1 cellular context compared by ENCODE assay signal in the genomic region with DNA sequence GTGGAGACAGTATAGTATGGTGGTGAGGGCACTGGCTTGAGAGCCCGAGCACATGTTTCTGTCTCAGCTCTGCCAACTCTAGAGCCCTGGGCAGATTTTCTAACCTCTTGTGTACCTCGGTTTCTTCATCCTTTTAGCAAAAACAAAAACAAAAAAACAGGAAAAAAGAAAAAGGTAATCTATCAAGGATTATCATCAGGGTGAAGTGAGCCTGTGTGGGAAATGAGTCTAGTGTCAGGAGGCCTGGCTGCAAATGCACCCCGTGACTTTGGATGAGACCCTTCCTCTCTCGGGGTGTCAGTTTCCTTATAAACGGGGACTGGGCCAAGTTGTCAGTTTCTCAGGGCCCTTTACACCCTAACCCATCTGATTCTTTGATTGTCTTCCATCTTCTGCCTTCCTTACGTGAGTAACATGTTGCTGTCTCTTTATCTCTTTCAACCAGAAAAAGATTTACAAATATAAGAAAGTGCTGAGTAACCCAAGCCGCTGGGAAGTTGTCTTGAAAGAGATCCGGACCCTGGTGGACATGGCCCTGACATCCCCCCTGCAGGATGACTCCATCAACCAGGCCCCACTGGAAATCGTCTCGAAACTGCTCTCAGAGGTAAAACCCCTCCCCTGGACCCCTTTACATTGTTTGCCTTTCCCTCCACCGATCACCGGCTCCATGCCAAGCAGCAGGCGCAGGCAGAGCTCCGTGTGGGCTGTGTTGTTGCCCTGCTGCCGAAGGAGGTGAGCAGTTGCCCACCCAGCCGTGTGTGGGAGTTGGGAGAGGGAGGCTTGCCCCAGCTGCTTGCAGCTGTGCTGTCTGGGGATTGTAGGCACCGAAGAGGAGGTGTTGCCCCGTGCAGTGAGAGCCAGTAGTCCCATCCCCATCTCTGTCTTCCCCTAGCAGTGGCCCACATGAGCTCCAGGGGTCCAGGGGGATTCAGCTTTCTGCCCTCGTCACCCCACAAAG.
TF ChIP-seq lines count a peak whose summit lies in the region.

No MANE protein-coding gene starts in this region.

TF ChIP-seq in IMR-90, 13 proteins besides CTCF, POLR2A, EP300 and RAD21:
- TF ChIP-seq, protein P1, sequence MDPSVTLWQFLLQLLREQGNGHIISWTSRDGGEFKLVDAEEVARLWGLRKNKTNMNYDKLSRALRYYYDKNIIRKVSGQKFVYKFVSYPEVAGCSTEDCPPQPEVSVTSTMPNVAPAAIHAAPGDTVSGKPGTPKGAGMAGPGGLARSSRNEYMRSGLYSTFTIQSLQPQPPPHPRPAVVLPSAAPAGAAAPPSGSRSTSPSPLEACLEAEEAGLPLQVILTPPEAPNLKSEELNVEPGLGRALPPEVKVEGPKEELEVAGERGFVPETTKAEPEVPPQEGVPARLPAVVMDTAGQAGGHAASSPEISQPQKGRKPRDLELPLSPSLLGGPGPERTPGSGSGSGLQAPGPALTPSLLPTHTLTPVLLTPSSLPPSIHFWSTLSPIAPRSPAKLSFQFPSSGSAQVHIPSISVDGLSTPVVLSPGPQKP (IDR thresholded peaks at IDR 0.05; ENCODE audit: borderline replicate concordance, low read depth, low read length) = no peak
- no peak for TF ChIP-seq MAFK (IDR thresholded peaks at IDR 0.05; ENCODE audit: low read depth, low read length)
- no peak for TF ChIP-seq BHLHE40 (IDR thresholded peaks at IDR 0.05; ENCODE audit: low read depth, low read length)
TF ChIP-seq in IMR-90: peak in this region for 0.
